39 cellular contexts compared by ENCODE assay signal in the genomic region with DNA sequence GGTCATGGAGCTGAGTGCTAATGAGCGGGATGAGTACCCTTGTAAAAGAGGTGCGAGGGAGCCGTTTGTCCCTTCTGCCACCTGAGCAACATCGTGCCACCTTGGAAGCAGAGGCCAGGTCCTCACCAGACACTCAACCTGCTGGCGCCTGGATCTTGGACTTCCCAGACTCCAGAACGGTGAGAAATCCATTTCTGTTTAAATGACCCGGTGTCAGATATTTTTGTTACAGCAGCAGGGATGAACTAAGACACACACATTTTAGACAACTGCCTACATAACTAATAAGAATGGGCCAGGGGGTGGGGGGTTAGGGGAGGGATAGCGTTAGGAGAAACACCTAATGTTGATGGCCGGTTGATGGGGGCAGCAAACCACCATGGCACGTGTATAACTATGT.
"Had no signal": no experiment of that assay in that cellular context is flagged by ENCODE, and none has a peak within 500 bp of the region (broad histone marks: within the 10 kb centered on the region; RNA-seq: fewer than 3 reads in every experiment).

No MANE protein-coding gene starts in this region.

- H3K27ac ChIP-seq: ascending aorta, cardiac muscle cell, WERI-Rb-1 had no signal

- H3K27me3 Mint-ChIP-seq: activated CD4-positive, alpha-beta T cell treated with anti-CD3 and anti-CD28 coated beads for 36 hours; activated CD4-positive, alpha-beta T cell treated with anti-CD3 and anti-CD28 coated beads, Interleukin-2, amount 10 ng/mL, durations not matched to agents 7 days and 5 days; activated naive CD4-positive, alpha-beta T cell treated with anti-CD3 and anti-CD28 coated beads, Interleukin-2, amount 50 U/mL, for 24 hours; activated naive CD8-positive, alpha-beta T cell; activated naive CD8-positive, alpha-beta T cell treated with anti-CD3 and anti-CD28 coated beads, Interleukin-2, amount 50 U/mL, for 24 hours; activated T-cell treated with anti-CD3 and anti-CD28 coated beads, Interleukin-2, amount 50 U/mL, for 24 hours; central memory CD8-positive, alpha-beta T cell had no signal

- DNase-seq: activated CD4-positive, alpha-beta memory T cell treated with anti-CD3 and anti-CD28 coated beads, Interleukin-2, amount 10 ng/mL, durations not matched to agents 7 days and 5 days; activated CD4-positive, alpha-beta T cell treated with anti-CD3 and anti-CD28 coated beads for 1 hour; activated CD4-positive, alpha-beta T cell treated with anti-CD3 and anti-CD28 coated beads for 36 hours; activated CD4-positive, alpha-beta T cell treated with anti-CD3 and anti-CD28 coated beads for 48 hours; activated CD4-positive, alpha-beta T cell treated with anti-CD3 and anti-CD28 coated beads, Interleukin-2, amount 10 ng/mL, durations not matched to agents 7 days and 5 days; activated CD4-positive, alpha-beta T cell treated with anti-CD3 and anti-CD28 coated beads, Interleukin-2, amount 50 U/mL, for 48 hours; activated CD4-positive, CD25-positive, alpha-beta regulatory T cell; activated CD8-positive, alpha-beta memory T cell treated with anti-CD3 and anti-CD28 coated beads for 24 hours; activated CD8-positive, alpha-beta memory T cell treated with anti-CD3 and anti-CD28 coated beads, Interleukin-2, amount 10 ng/mL, durations not matched to agents 7 days and 5 days; activated CD8-positive, alpha-beta memory T cell treated with anti-CD3 and anti-CD28 coated beads, Interleukin-2, amount 50 U/mL, for 48 hours; activated CD8-positive, alpha-beta T cell treated with anti-CD3 and anti-CD28 coated beads, Interleukin-2, amount 10 ng/mL, durations not matched to agents 7 days and 5 days; activated effector memory CD4-positive, alpha-beta T cell treated with Interleukin-2 at 50 U/mL for 16 hours; activated gamma-delta T cell; activated naive CD4-positive, alpha-beta T cell treated with anti-CD3 and anti-CD28 coated beads, Interleukin-2, amount 10 ng/mL, durations not matched to agents 7 days and 5 days; activated naive CD4-positive, alpha-beta T cell treated with Interleukin-2 at 50 U/mL for 16 hours; activated naive CD8-positive, alpha-beta T cell treated with anti-CD3 and anti-CD28 coated beads, Interleukin-2, amount 10 ng/mL, durations not matched to agents 7 days and 5 days; activated naive CD8-positive, alpha-beta T cell treated with anti-CD3 and anti-CD28 coated beads, Interleukin-2, amount 50 U/mL, for 24 hours; activated T-cell treated with anti-CD3 and anti-CD28 coated beads, Interleukin-2, amount 50 U/mL, for 24 hours; activated T-cell treated with anti-CD3 and anti-CD28 coated beads, Interleukin-2, amount 50 U/mL, for 48 hours; amniotic stem cell; caudate nucleus; cerebellar nuclear complex; SW 1271; T-helper 1 cell; T-helper 2 cell; T-helper 9 cell; WERI-Rb-1 had no signal

- H3K27me3 ChIP-seq: ascending aorta, cardiac muscle cell had no signal

- H3K4me1 ChIP-seq: ascending aorta had no signal

- H3K36me3 Mint-ChIP-seq: activated CD8-positive, alpha-beta memory T cell treated with anti-CD3 and anti-CD28 coated beads, Interleukin-2, amount 10 ng/mL, durations not matched to agents 7 days and 5 days; activated naive CD4-positive, alpha-beta T cell treated with anti-CD3 and anti-CD28 coated beads, Interleukin-2, amount 10 ng/mL, durations not matched to agents 7 days and 5 days; activated naive CD4-positive, alpha-beta T cell treated with anti-CD3 and anti-CD28 coated beads, Interleukin-2, amount 50 U/mL, for 24 hours; activated naive CD8-positive, alpha-beta T cell treated with anti-CD3 and anti-CD28 coated beads, Interleukin-2, amount 10 ng/mL, durations not matched to agents 7 days and 5 days; brain; WTC11 had no signal

- H3K9me3 Mint-ChIP-seq: activated CD4-positive, alpha-beta memory T cell treated with anti-CD3 and anti-CD28 coated beads, Interleukin-2, amount 10 ng/mL, durations not matched to agents 7 days and 5 days; activated CD4-positive, alpha-beta T cell treated with anti-CD3 and anti-CD28 coated beads, Interleukin-2, amount 10 ng/mL, durations not matched to agents 7 days and 5 days; activated naive CD4-positive, alpha-beta T cell treated with anti-CD3 and anti-CD28 coated beads, Interleukin-2, amount 10 ng/mL, durations not matched to agents 7 days and 5 days; activated naive CD4-positive, alpha-beta T cell treated with anti-CD3 and anti-CD28 coated beads, Interleukin-2, amount 50 U/mL, for 24 hours; activated naive CD8-positive, alpha-beta T cell treated with anti-CD3 and anti-CD28 coated beads, Interleukin-2, amount 10 ng/mL, durations not matched to agents 7 days and 5 days; activated naive CD8-positive, alpha-beta T cell treated with anti-CD3 and anti-CD28 coated beads, Interleukin-2, amount 50 U/mL, for 24 hours; activated T-cell treated with anti-CD3 and anti-CD28 coated beads, Interleukin-2, amount 50 U/mL, for 24 hours; activated T-helper 2 cell treated with anti-CD3 and anti-CD28 coated beads, Interferon-gamma antibody, Interleukin-2, Interleukin-4, amounts not matched to agents 10 μg/mL and 5 μg/mL and 100 μg/mL, durations not matched to agents 14 hours and 24 hours and 36 hours; central memory CD8-positive, alpha-beta T cell; T-helper 1 cell treated with Interleukin-12 subunit alpha and Interleukin-12 subunit beta and Interleukin-4 antibody, amounts not matched to agents 30 μg/mL and 1 μg/mL, for 36 hours; T-helper 2 cell treated with Interferon-gamma antibody and Interleukin-4, amounts not matched to agents 5 μg/mL and 100 μg/mL, for 36 hours had no signal

- H3K4me1 Mint-ChIP-seq: activated naive CD4-positive, alpha-beta T cell treated with anti-CD3 and anti-CD28 coated beads, Interleukin-2, amount 50 U/mL, for 24 hours; brain; central memory CD8-positive, alpha-beta T cell; WTC11 had no signal

- H3K4me3 Mint-ChIP-seq: activated CD4-positive, alpha-beta memory T cell treated with anti-CD3 and anti-CD28 coated beads, Interleukin-2, amount 10 ng/mL, durations not matched to agents 7 days and 5 days; activated CD4-positive, alpha-beta T cell treated with anti-CD3 and anti-CD28 coated beads for 36 hours; activated CD4-positive, alpha-beta T cell treated with anti-CD3 and anti-CD28 coated beads, Interleukin-2, amount 10 ng/mL, durations not matched to agents 7 days and 5 days; activated CD8-positive, alpha-beta memory T cell treated with anti-CD3 and anti-CD28 coated beads, Interleukin-2, amount 10 ng/mL, durations not matched to agents 7 days and 5 days; activated CD8-positive, alpha-beta T cell treated with anti-CD3 and anti-CD28 coated beads, Interleukin-2, amount 10 ng/mL, durations not matched to agents 7 days and 5 days; activated naive CD4-positive, alpha-beta T cell treated with anti-CD3 and anti-CD28 coated beads, Interleukin-2, amount 10 ng/mL, durations not matched to agents 7 days and 5 days; activated naive CD4-positive, alpha-beta T cell treated with anti-CD3 and anti-CD28 coated beads, Interleukin-2, amount 50 U/mL, for 24 hours; activated naive CD8-positive, alpha-beta T cell; activated naive CD8-positive, alpha-beta T cell treated with anti-CD3 and anti-CD28 coated beads, Interleukin-2, amount 10 ng/mL, durations not matched to agents 7 days and 5 days; activated naive CD8-positive, alpha-beta T cell treated with anti-CD3 and anti-CD28 coated beads, Interleukin-2, amount 50 U/mL, for 24 hours; activated T-cell treated with anti-CD3 and anti-CD28 coated beads, Interleukin-2, amount 50 U/mL, for 24 hours; brain; central memory CD8-positive, alpha-beta T cell; T-helper 1 cell treated with Interleukin-12 subunit alpha and Interleukin-12 subunit beta and Interleukin-4 antibody, amounts not matched to agents 30 μg/mL and 1 μg/mL, for 36 hours; T-helper 2 cell treated with Interferon-gamma antibody and Interleukin-4, amounts not matched to agents 5 μg/mL and 100 μg/mL, for 36 hours; WTC11 had no signal

- FAIRE-seq: bronchial epithelial cell had no signal

- H3K36me3 ChIP-seq: ascending aorta, cardiac muscle cell, WERI-Rb-1 had no signal

- H3K27ac Mint-ChIP-seq: activated CD4-positive, alpha-beta memory T cell treated with anti-CD3 and anti-CD28 coated beads, Interleukin-2, amount 10 ng/mL, durations not matched to agents 7 days and 5 days; activated CD4-positive, alpha-beta T cell treated with anti-CD3 and anti-CD28 coated beads for 36 hours; activated CD4-positive, alpha-beta T cell treated with anti-CD3 and anti-CD28 coated beads, Interleukin-2, amount 10 ng/mL, durations not matched to agents 7 days and 5 days; activated CD8-positive, alpha-beta memory T cell treated with anti-CD3 and anti-CD28 coated beads, Interleukin-2, amount 10 ng/mL, durations not matched to agents 7 days and 5 days; activated CD8-positive, alpha-beta T cell treated with anti-CD3 and anti-CD28 coated beads, Interleukin-2, amount 10 ng/mL, durations not matched to agents 7 days and 5 days; activated naive CD4-positive, alpha-beta T cell treated with anti-CD3 and anti-CD28 coated beads, Interleukin-2, amount 10 ng/mL, durations not matched to agents 7 days and 5 days; activated naive CD4-positive, alpha-beta T cell treated with anti-CD3 and anti-CD28 coated beads, Interleukin-2, amount 50 U/mL, for 24 hours; activated naive CD8-positive, alpha-beta T cell; activated naive CD8-positive, alpha-beta T cell treated with anti-CD3 and anti-CD28 coated beads, Interleukin-2, amount 10 ng/mL, durations not matched to agents 7 days and 5 days; activated naive CD8-positive, alpha-beta T cell treated with anti-CD3 and anti-CD28 coated beads, Interleukin-2, amount 50 U/mL, for 24 hours; activated T-cell treated with anti-CD3 and anti-CD28 coated beads, Interleukin-2, amount 50 U/mL, for 24 hours; activated T-helper 2 cell treated with anti-CD3 and anti-CD28 coated beads, Interferon-gamma antibody, Interleukin-2, Interleukin-4, amounts not matched to agents 10 μg/mL and 5 μg/mL and 100 μg/mL, durations not matched to agents 14 hours and 24 hours and 36 hours; brain; T-helper 1 cell treated with Interleukin-12 subunit alpha and Interleukin-12 subunit beta and Interleukin-4 antibody, amounts not matched to agents 30 μg/mL and 1 μg/mL, for 36 hours; T-helper 2 cell treated with Interferon-gamma antibody and Interleukin-4, amounts not matched to agents 5 μg/mL and 100 μg/mL, for 36 hours; WTC11 had no signal

- ATAC-seq: activated CD4-positive, alpha-beta T cell treated with anti-CD3 and anti-CD28 coated beads for 36 hours; activated CD4-positive, CD25-positive, alpha-beta regulatory T cell treated with anti-CD3 and anti-CD28 coated beads, Interleukin-2, amount 50 U/mL, for 24 hours; activated CD8-positive, alpha-beta memory T cell treated with anti-CD3 and anti-CD28 coated beads, Interleukin-2, amount 10 ng/mL, durations not matched to agents 7 days and 5 days; activated CD8-positive, alpha-beta T cell treated with anti-CD3 and anti-CD28 coated beads, Interleukin-2, amount 10 ng/mL, durations not matched to agents 7 days and 5 days; activated naive CD8-positive, alpha-beta T cell treated with anti-CD3 and anti-CD28 coated beads, Interleukin-2, amount 50 U/mL, for 24 hours; WTC11 had no signal

- H3K9me3 ChIP-seq: ascending aorta had no signal

- H3K4me3 ChIP-seq: ascending aorta, cardiac muscle cell had no signal
